ENCODE assay signal across 9 cellular contexts in the genomic region with DNA sequence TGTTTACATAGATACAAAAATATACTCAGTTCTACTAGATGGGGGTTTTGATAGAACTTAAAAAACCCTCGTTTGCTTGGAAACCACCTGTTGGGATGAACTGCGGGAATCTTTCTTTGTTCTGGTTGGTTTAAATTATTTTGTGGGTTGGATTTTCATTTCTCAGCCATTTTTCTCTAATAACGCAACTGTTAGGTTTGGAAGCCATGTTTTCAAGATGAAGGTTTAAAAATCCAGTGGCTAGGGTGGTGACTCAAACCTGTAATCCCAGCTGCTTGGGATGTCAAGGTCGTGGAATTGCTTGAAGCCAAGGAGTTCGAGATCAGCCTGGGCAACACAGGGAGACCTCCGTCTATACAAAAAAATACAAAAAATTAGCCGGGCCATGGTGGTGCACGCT. TPM values are rescaled to one million over a fixed set of nuclear protein-coding genes. Genes with fewer than 3 reads are reported as not detected.
DNase-seq lines count a peak whose midpoint lies in the region; ATAC-seq, FAIRE-seq and TF ChIP-seq lines count a peak whose summit lies in the region.
"Had no signal": no experiment of that assay in that cellular context is flagged by ENCODE, and none has a peak within 500 bp of the region (broad histone marks: within the 10 kb centered on the region; RNA-seq: fewer than 3 reads in every experiment).

No MANE protein-coding gene starts in this region.

- H3K4me1 Mint-ChIP-seq in immature natural killer cell: peaks cover 52 to 65% of the 10 kb centered on the region in 2 donors

- H3K36me3 ChIP-seq in HepG2 (replicated peaks in 1 of 2; ENCODE audit: control insufficient read depth in 1 of 2, insufficient read depth in 2 of 2, low read length in 2 of 2) (no peaks in the 10 kb centered on the region), right lobe of liver (no peaks in the 10 kb centered on the region), vagina (no peaks in the 10 kb centered on the region), small intestine (ENCODE audit: control insufficient read depth in 2 of 2, insufficient read depth in 2 of 2, low read length in 2 of 2) (no peaks in the 10 kb centered on the region)

- H3K27ac Mint-ChIP-seq in activated naive CD4-positive, alpha-beta T cell treated with anti-CD3 and anti-CD28 coated beads, Interleukin-2, amount 50 U/mL, for 72 hours: peak overlapping the region; percentile 75 to 97
- peak overlapping the region; percentile 60 to 94 (median 90) for H3K27ac Mint-ChIP-seq in immature natural killer cell

- POLR2A ChIA-PET in HepG2 (lab: Yijun Ruan, JAX): no interaction called here

- in situ Hi-C loops in HepG2 (cut with HindIII; ENCODE audit: extremely low pct_ligation_motif_present, low pct_unique_long_range_greater_than_20kb): no loop called here

- H3K27ac ChIP-seq in HepG2 (ENCODE audit: extremely low read length, insufficient read depth, low read length) (no peak overlapping the region), right lobe of liver (no peak overlapping the region), vagina (no peak overlapping the region), small intestine (ENCODE audit: low read depth in 1 of 2, low read length in 1 of 2) (no peak overlapping the region)

- FAIRE-seq in HepG2 (lab: Jason Lieb, UNC): no peak
- no peak for FAIRE-seq in small intestine (lab: Jason Lieb, UNC)
- FAIRE-seq: urothelium cell line had no signal

- H3K27me3 ChIP-seq in HepG2 (ENCODE audit: control insufficient read depth in 1 of 2, insufficient read depth in 2 of 2, low read length in 2 of 2) (no peaks in the 10 kb centered on the region), right lobe of liver (no peaks in the 10 kb centered on the region), vagina (no peaks in the 10 kb centered on the region), small intestine (ENCODE audit: control insufficient read depth in 2 of 2, insufficient read depth in 2 of 2, low read length in 2 of 2) (no peaks in the 10 kb centered on the region)

- BruUV-seq in HepG2 (replicated peaks; lab: Mats Ljungman, UMichigan): TSS peak; percentile 64

- DNase-seq in HepG2 (ENCODE audit: low spot score) (no peak), right lobe of liver (no peak), immature natural killer cell (no peak), vagina (ENCODE audit: extremely low spot score in 2 of 2) (no peak), small intestine (no peak), NCI-H2029 (lab: John Stamatoyannopoulos, UW) (no peak)
- no peak for DNase-seq in activated naive CD4-positive, alpha-beta T cell treated with anti-CD3 and anti-CD28 coated beads, Interleukin-2, amount 50 U/mL, for 72 hours (ENCODE audit: low spot score in 2 of 2)

- CTCF ChIA-PET in HepG2 (lab: Yijun Ruan, JAX; ENCODE audit: low intra/inter-chr PET ratio, low total read pairs): no interaction called here

- 77% methylated on average over 8 of the region's 8 CpGs for WGBS in HepG2 (ENCODE audit: low lambda C conversion rate)
- 78% methylated on average over 6 of the region's 8 CpGs for WGBS in right lobe of liver (ENCODE audit: insufficient coverage, low coverage, low lambda C conversion rate, missing lambda C conversion rate)
- WGBS in small intestine, 3 donors: 58 to 74% (median 70%) methylated on average over 8 of the region's 8 CpGs

- peaks cover 60% of the 10 kb centered on the region for H3K4me1 ChIP-seq in HepG2 (ENCODE audit: insufficient read depth, low read length)
- H3K4me1 ChIP-seq in right lobe of liver: peaks cover 0 to 19% (median 3%) of the 10 kb centered on the region in 4 donors
- peaks cover 67% of the 10 kb centered on the region for H3K4me1 ChIP-seq in vagina
- H3K4me1 ChIP-seq in small intestine (ENCODE audit: control insufficient read depth in 2 of 2, insufficient read depth in 1 of 2, low read depth in 1 of 2, low read length in 1 of 2): peaks cover 8 to 9% of the 10 kb centered on the region in 2 donors

- H3K36me3 Mint-ChIP-seq in activated naive CD4-positive, alpha-beta T cell treated with anti-CD3 and anti-CD28 coated beads, Interleukin-2, amount 50 U/mL, for 72 hours: peaks cover 8 to 21% of the 10 kb centered on the region in 2 donors
- H3K36me3 Mint-ChIP-seq in immature natural killer cell: no peaks in the 10 kb centered on the region

- H4K20me1 ChIP-seq in HepG2 (ENCODE audit: insufficient read depth, low read length): peaks cover 31% of the 10 kb centered on the region

- TF ChIP-seq EP300 in HepG2 (IDR thresholded peaks at IDR 0.05; ENCODE audit: low read depth in 2 of 2, low read length in 2 of 2) (no peak), HepG2 (CRISPR knock-in tag; IDR thresholded peaks at IDR 0.05; ENCODE audit: borderline replicate concordance) (no peak)

- no peak for ATAC-seq in HepG2
- no peak for ATAC-seq in right lobe of liver
- no peak for ATAC-seq in activated naive CD4-positive, alpha-beta T cell treated with anti-CD3 and anti-CD28 coated beads, Interleukin-2, amount 50 U/mL, for 72 hours
- no peak for ATAC-seq in HG03439 (IDR thresholded peaks at IDR 0.05; ENCODE audit: unreplicated experiment)

- no peak overlapping the region for H2AFZ ChIP-seq in HepG2 (ENCODE audit: low read length)

- TF ChIP-seq POLR2A in HepG2 (IDR thresholded peaks at IDR 0.05; ENCODE audit: insufficient read depth in 1 of 2, low read depth in 2 of 2, low read length in 2 of 2): no peak
- TF ChIP-seq POLR2A in right lobe of liver (IDR thresholded peaks at IDR 0.05): no peak
- TF ChIP-seq POLR2A in vagina (IDR thresholded peaks at IDR 0.05): no peak

- intact Hi-C loops in HepG2 (cut with micrococcal nuclease; ENCODE audit: unreplicated experiment): no loop called here
- intact Hi-C loops in right lobe of liver (cut with DNase I): no loop called here
- intact Hi-C loops in vagina (cut with DNase I): no loop called here

- H3K4me2 ChIP-seq in HepG2 (ENCODE audit: low read depth, low read length): peak overlapping the region; percentile 85

- peaks cover 60% of the 10 kb centered on the region for H3K79me2 ChIP-seq in HepG2 (ENCODE audit: insufficient read depth, low read length)

- H3K4me3 ChIP-seq in HepG2 (replicated peaks in 1 of 3; ENCODE audit: insufficient read depth in 1 of 3, low read depth in 2 of 3, low read length in 3 of 3) (peak overlapping the region; percentile 80 to 96 (median 88); a peak in 5 of 6 replicates), right lobe of liver (peak overlapping the region in 1 of 3 donors; percentile 82), vagina (peak overlapping the region; percentile 79 to 92), small intestine (ENCODE audit: low read depth in 1 of 2, low read length in 2 of 2) (no peak overlapping the region)

- H3K4me3 Mint-ChIP-seq in immature natural killer cell: peak overlapping the region; percentile 92 to 95 (median 95)

- TF ChIP-seq RAD21 in HepG2 (CRISPR knock-in tag; IDR thresholded peaks at IDR 0.05): no peak

- peaks cover 6 to 7% of the 10 kb centered on the region in 2 donors for H3K9me3 Mint-ChIP-seq in activated naive CD4-positive, alpha-beta T cell treated with anti-CD3 and anti-CD28 coated beads, Interleukin-2, amount 50 U/mL, for 72 hours
- no peaks in the 10 kb centered on the region for H3K9me3 Mint-ChIP-seq in immature natural killer cell

- no peaks in the 10 kb centered on the region for H3K9me3 ChIP-seq in HepG2 (ENCODE audit: low read length)
- H3K9me3 ChIP-seq in right lobe of liver: no peaks in the 10 kb centered on the region
- no peaks in the 10 kb centered on the region for H3K9me3 ChIP-seq in vagina
- no peaks in the 10 kb centered on the region for H3K9me3 ChIP-seq in small intestine (ENCODE audit: control insufficient read depth, low read depth)

- H3K9ac ChIP-seq in HepG2 (ENCODE audit: insufficient read depth, low read depth, low read length): peak overlapping the region; percentile 83

- no peak for TF ChIP-seq CTCF in HepG2 (CRISPR knock-in tag; IDR thresholded peaks at IDR 0.05)
- no peak for TF ChIP-seq CTCF in right lobe of liver (IDR thresholded peaks at IDR 0.05)
- TF ChIP-seq CTCF in vagina (IDR thresholded peaks at IDR 0.05): no peak

- peaks cover 3 to 5% (median 4%) of the 10 kb centered on the region in 3 donors for H3K27me3 Mint-ChIP-seq in immature natural killer cell (ENCODE audit: low read depth in 3 of 3)

TF ChIP-seq in HepG2, 621 proteins besides CTCF, POLR2A, EP300 and RAD21 (continues in another document):
- no peak for TF ChIP-seq ARNT2 (CRISPR knock-in tag; IDR thresholded peaks at IDR 0.05; ENCODE audit: low read depth)
- TF ChIP-seq ZC3H4 (CRISPR knock-in tag; IDR thresholded peaks at IDR 0.05; ENCODE audit: borderline replicate concordance): no peak
- no peak for TF ChIP-seq KDM5B (CRISPR knock-in tag; IDR thresholded peaks at IDR 0.05; ENCODE audit: borderline replicate concordance)

RNA-seq across cellular contexts. Expression of a gene that starts 1.6 kb away (rescaled TPM):
- total RNA-seq in HepG2 (2016; rRNA removed; fragmentation: Illumina TruSeq; extraction: Trizol) (66.6 and 67.9 TPM in 2 replicates), right lobe of liver (10 to 100 TPM; 18.8 to 29.4 (median 22.2) TPM), vagina (39.8 TPM)
- 55.4 and 65.8 TPM in 2 replicates for total RNA-seq in HepG2 (2016; cell fraction: cytosol; rRNA removed; fragmentation: Illumina TruSeq; extraction: Trizol; ENCODE audit: low read depth)
- 59.1 and 63.0 TPM in 2 replicates for total RNA-seq in HepG2 (2016; cell fraction: insoluble cytoplasmic fraction; rRNA removed; fragmentation: Illumina TruSeq; extraction: Trizol)
- total RNA-seq in HepG2 (2016; cell fraction: membrane; rRNA removed; fragmentation: Illumina TruSeq; extraction: Trizol): 94.1 and 96.8 TPM in 2 replicates
- 59.4 and 60.6 TPM in 2 replicates for total RNA-seq in HepG2 (2016; cell fraction: nucleus; rRNA removed; fragmentation: Illumina TruSeq; extraction: Trizol)
- polyA plus RNA-seq in HepG2 (2011; rRNA removed) (35.4 and 43.6 TPM in 2 replicates), immature natural killer cell (10 to 100 TPM; 15.6 to 24.6 (median 18.1) TPM), small intestine (10 to 100 TPM; 14.3 to 29.8 (median 25.9) TPM)
- 17.2 and 27.7 TPM in 2 replicates for polyA plus RNA-seq in HepG2 (2011; cell fraction: cytosol; rRNA removed)
- 29.1 and 37.9 TPM in 2 replicates for polyA plus RNA-seq in HepG2 (2011; cell fraction: nucleus; rRNA removed)
- 40.6 and 47.2 TPM in 2 replicates for polyA plus RNA-seq in HepG2 (2012)
- 37.8 and 49.5 TPM in 2 replicates for polyA plus RNA-seq in HepG2 (2016; cell fraction: cytosol; fragmentation: Illumina TruSeq; extraction: Trizol; ENCODE audit: low read depth)
- 64.3 and 69.2 TPM in 2 replicates for polyA plus RNA-seq in HepG2 (2016; cell fraction: insoluble cytoplasmic fraction; fragmentation: Illumina TruSeq; extraction: Trizol; ENCODE audit: low read depth)
- polyA plus RNA-seq in HepG2 (2016; cell fraction: membrane; fragmentation: Illumina TruSeq; extraction: Trizol; ENCODE audit: low read depth): 70.9 and 75.8 TPM in 2 replicates
- 55.9 and 58.5 TPM in 2 replicates for polyA plus RNA-seq in HepG2 (2016; cell fraction: nucleus; fragmentation: Illumina TruSeq; extraction: Trizol; ENCODE audit: insufficient read depth, low read depth)
- 20.9 and 41.9 TPM in 2 replicates for polyA minus RNA-seq in HepG2 (2011; rRNA and poly(A)+ RNA removed; ENCODE audit: low replicate concordance)
- 26.6 and 35.0 TPM in 2 replicates for polyA minus RNA-seq in HepG2 (2011; cell fraction: cytosol; rRNA and poly(A)+ RNA removed)
- polyA minus RNA-seq in HepG2 (2011; cell fraction: nucleus; rRNA and poly(A)+ RNA removed): 118 and 132 TPM in 2 replicates
- 10 to 100 TPM; 53.9 to 61.5 TPM for total RNA-seq in activated naive CD4-positive, alpha-beta T cell treated with anti-CD3 and anti-CD28 coated beads, Interleukin-2, amount 50 U/mL, for 72 hours

Comparison
In these comparisons a context has a peak if more than half of its experiments do, and no peak if none do; other contexts are left out.
1. H3K4me3 ChIP-seq: peak in HepG2 (3 of 3) and vagina (2 of 2); none in small intestine (0 of 2).